In genomic region chr5:150562832-150563231, GRCh38 we compare ENCODE assay signal across 8 cellular contexts. TPM values are rescaled to one million over a fixed set of nuclear protein-coding genes. Genes with fewer than 3 reads are reported as not detected.
DNase-seq lines count a peak whose midpoint lies in the region; ATAC-seq and TF ChIP-seq lines count a peak whose summit lies in the region.

No MANE protein-coding gene starts in this region.

- no peak for ATAC-seq in CD8-positive, alpha-beta T cell

- no peaks in the 10 kb centered on the region for H3K36me3 Mint-ChIP-seq in CD8-positive, alpha-beta T cell

- no peaks in the 10 kb centered on the region for H3K36me3 ChIP-seq in CD8-positive, alpha-beta T cell (ENCODE audit: insufficient read depth, low read length)
- H3K36me3 ChIP-seq in prostate gland: no peaks in the 10 kb centered on the region
- no peaks in the 10 kb centered on the region for H3K36me3 ChIP-seq in H7 (replicated peaks; ENCODE audit: control insufficient read depth, insufficient read depth, low read length)

- DNase-seq in CD8-positive, alpha-beta T cell: no peak
- DNase-seq in GM13977 (ENCODE audit: low spot score) (no peak), OCI-M2 (lab: John Stamatoyannopoulos, UW; ENCODE audit: unreplicated experiment) (peak; percentile 6), dorsolateral prefrontal cortex (peak in 1 of 10 donors; percentile 5), prostate gland (ENCODE audit: low spot score) (no peak), H7 (no peak), cortex of kidney (lab: John Stamatoyannopoulos, UW) (no peak), NCI-H187 treated with DMSO at 0.1 percent for 48 hours (lab: John Stamatoyannopoulos, UW) (no peak)

- WGBS in prostate gland: 56% methylated on average over 2 of the region's 2 CpGs

- CTCF ChIA-PET in CD8-positive, alpha-beta T cell (lab: Charles Lee): interaction anchor here (1.2 to 9.7 kb wide), 2 partner anchors 224 to 284 kb away, joined by 4 to 100 read pairs; partner anchors contain the start of gene IRGM

- H3K27ac ChIP-seq in CD8-positive, alpha-beta T cell (ENCODE audit: low read depth, low read length): no peak overlapping the region
- no peak overlapping the region for H3K27ac ChIP-seq in dorsolateral prefrontal cortex
- H3K27ac ChIP-seq in prostate gland: no peak overlapping the region

- no peak overlapping the region for H3K4me3 ChIP-seq in CD8-positive, alpha-beta T cell (ENCODE audit: low read depth, low read length)
- no peak overlapping the region for H3K4me3 ChIP-seq in dorsolateral prefrontal cortex
- H3K4me3 ChIP-seq in prostate gland: no peak overlapping the region
- H3K4me3 ChIP-seq in H7 (ENCODE audit: insufficient read depth, low read depth, low read length): no peak overlapping the region

- no peaks in the 10 kb centered on the region for H3K27me3 ChIP-seq in CD8-positive, alpha-beta T cell (ENCODE audit: insufficient read depth, low read length)
- H3K27me3 ChIP-seq in dorsolateral prefrontal cortex: no peaks in the 10 kb centered on the region
- H3K27me3 ChIP-seq in prostate gland (replicated peaks; ENCODE audit: insufficient read depth): no peaks in the 10 kb centered on the region
- H3K27me3 ChIP-seq in H7 (ENCODE audit: control insufficient read depth, insufficient read depth, low read length): no peaks in the 10 kb centered on the region

- peak; percentile 20 for TF ChIP-seq CTCF in CD8-positive, alpha-beta T cell (IDR thresholded peaks at IDR 0.05)
- peak; percentile 47 for TF ChIP-seq CTCF in GM13977 (IDR thresholded peaks at IDR 0.05; ENCODE audit: extremely low read depth, insufficient read depth, missing control alignments)
- peak in 55 of 56 donors; percentile 26 to 68 (median 52) for TF ChIP-seq CTCF in dorsolateral prefrontal cortex (IDR thresholded peaks at IDR 0.05 in 54 of 56, conservative IDR thresholded peaks at IDR 0.05 in 2 of 56; ENCODE audit: low read depth in 1 of 56, partially characterized antibody in 56 of 56)
- TF ChIP-seq CTCF in prostate gland (IDR thresholded peaks at IDR 0.05): peak in 3 of 4 experiments; percentile 27 to 58 (median 58)

- H3K27ac Mint-ChIP-seq in CD8-positive, alpha-beta T cell: no peak overlapping the region

- peaks cover 3% of the 10 kb centered on the region for H3K27me3 Mint-ChIP-seq in CD8-positive, alpha-beta T cell (ENCODE audit: low read depth)

- POLR2A ChIA-PET in CD8-positive, alpha-beta T cell (lab: Charles Lee): no interaction called here

- TF ChIP-seq POLR2A in prostate gland (IDR thresholded peaks at IDR 0.05): no peak

- H3K4me1 ChIP-seq in CD8-positive, alpha-beta T cell (ENCODE audit: insufficient read depth, low read length): no peaks in the 10 kb centered on the region
- no peaks in the 10 kb centered on the region for H3K4me1 ChIP-seq in prostate gland (replicated peaks)

- no peaks in the 10 kb centered on the region for H3K9me3 ChIP-seq in CD8-positive, alpha-beta T cell (ENCODE audit: low read length)
- H3K9me3 ChIP-seq in prostate gland: no peaks in the 10 kb centered on the region

- H3K9me3 Mint-ChIP-seq in CD8-positive, alpha-beta T cell: no peaks in the 10 kb centered on the region

- no peaks in the 10 kb centered on the region for H3K4me1 Mint-ChIP-seq in CD8-positive, alpha-beta T cell (ENCODE audit: low read depth)

- in situ Hi-C loops in GM13977 (cut with MboI; ENCODE audit: low pct_unique_long_range_greater_than_20kb, low sequenced_read_pairs, unreplicated experiment): loop anchor here (10.0 to 25.0 kb wide), 2 partner anchors 82 to 249 kb away; partner anchors contain the start of gene SYNPO

- intact Hi-C loops in CD8-positive, alpha-beta T cell (cut with DNase I, micrococcal nuclease): loop anchor here in 1 of 2 experiments (5.0 kb wide), 3 partner anchors 149 to 484 kb away; partner anchors contain the start of gene SMIM3
- intact Hi-C loops in dorsolateral prefrontal cortex (cut with DNase I) (loop anchor here in 1 of 2 donors (5.0 kb wide), 1 partner anchor 106 kb away; no protein-coding TSS in a partner anchor), prostate gland (cut with DNase I) (loop anchor here (5.0 kb wide), 3 partner anchors 99 to 279 kb away; partner anchors contain the start of genes MYOZ3 and RBM22)

- H3K4me3 Mint-ChIP-seq in CD8-positive, alpha-beta T cell: no peak overlapping the region

RNA-seq across cellular contexts. Expression of gene NDST1, which starts 54.9 kb away (rescaled TPM):
- under 1 TPM; 0.11 to 0.22 TPM for total RNA-seq in CD8-positive, alpha-beta T cell
- total RNA-seq in dorsolateral prefrontal cortex (100 to 1,000 TPM in 43 of 120 experiments, 10 to 100 TPM in 77; 64.3 to 163 (median 92.5) TPM), prostate gland (100 to 1,000 TPM in 1 of 2 donors, 10 to 100 TPM in 1; 65.8 to 175 TPM)
- 24.8 and 28.7 TPM in 2 replicates for total RNA-seq in H7 (2014; rRNA removed; shearing (Covaris generic))

Comparison
In these comparisons a context has a peak if more than half of its experiments do, and no peak if none do; other contexts are left out.
1. RNA of gene NDST1, which starts 54.9 kb away (total RNA-seq): 65.8 to 175 TPM in prostate gland, 64.3 to 163 TPM in dorsolateral prefrontal cortex and 24.8 to 28.7 TPM in H7; 0.11 to 0.22 TPM in CD8-positive, alpha-beta T cell; every median in the first group is over 10 times any median in the second.
2. Peak in every context shown above with its lines, with median percentiles within 50 percentile points of each other: CTCF ChIP-seq.